ENCODE assay signal across 19 cellular contexts in the genomic region with DNA sequence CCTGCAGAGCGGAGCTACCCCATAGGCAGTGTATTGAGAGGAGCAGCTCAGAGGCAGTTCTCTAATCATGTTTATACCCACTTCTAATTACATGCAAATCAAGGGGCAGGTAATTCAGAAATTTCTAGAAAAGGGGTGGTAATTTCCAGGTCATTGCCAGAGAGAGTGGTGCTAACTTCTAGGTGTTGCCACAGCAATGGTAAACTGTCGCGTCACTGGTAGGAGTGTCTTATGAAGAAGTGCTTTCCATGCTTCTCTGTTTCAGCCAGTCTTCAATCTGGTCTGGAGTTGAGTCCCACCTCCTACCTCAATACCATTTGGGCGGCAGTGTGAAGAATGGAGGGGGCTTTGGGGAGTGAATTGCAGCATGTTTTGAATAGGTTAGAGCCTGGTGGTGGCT. TPM values are rescaled to one million over a fixed set of nuclear protein-coding genes. Genes with fewer than 3 reads are reported as not detected.
DNase-seq lines count a peak whose midpoint lies in the region; ATAC-seq, FAIRE-seq and TF ChIP-seq lines count a peak whose summit lies in the region.
"Had no signal": no experiment of that assay in that cellular context is flagged by ENCODE, and none has a peak within 500 bp of the region (broad histone marks: within the 10 kb centered on the region; RNA-seq: fewer than 3 reads in every experiment).

No MANE protein-coding gene starts in this region.

- H3K4me1 ChIP-seq in naive thymus-derived CD4-positive, alpha-beta T cell (ENCODE audit: control insufficient read depth in 2 of 2, insufficient read depth in 2 of 2, low read length in 2 of 2): peaks cover 9 to 30% of the 10 kb centered on the region in 2 donors

- H3K36me3 Mint-ChIP-seq in CD4-positive, alpha-beta T cell (ENCODE audit: low read depth): no peaks in the 10 kb centered on the region
- H3K36me3 Mint-ChIP-seq in T-cell: no peaks in the 10 kb centered on the region
- peaks cover 0 to 19% (median 5%) of the 10 kb centered on the region in 5 donors for H3K36me3 Mint-ChIP-seq in naive thymus-derived CD4-positive, alpha-beta T cell

- DNase-seq in DMS53 (lab: John Stamatoyannopoulos, UW): peak; percentile 31
- DNase-seq in DMS53 treated with DMSO at 0.1 percent for 48 hours (lab: John Stamatoyannopoulos, UW; ENCODE audit: unreplicated experiment): no peak
- DNase-seq in CD4-positive, alpha-beta T cell: no peak
- no peak for DNase-seq in T-cell
- peak in 2 of 9 donors; percentile 25 to 27 for DNase-seq in naive thymus-derived CD4-positive, alpha-beta T cell
- no peak for DNase-seq in CD1c-positive myeloid dendritic cell (ENCODE audit: extremely low spot score)
- DNase-seq in urothelium cell line (ENCODE audit: low spot score): no peak
- DNase-seq: DMS79, head of caudate nucleus, immature natural killer cell, Kasumi-1, NCI-H1436 treated with DMSO at 0.1 percent for 48 hours, NCI-H2171 treated with DMSO at 0.1 percent for 48 hours, T1000 had no signal

- no peaks in the 10 kb centered on the region for H3K27me3 Mint-ChIP-seq in CD4-positive, alpha-beta T cell
- H3K27me3 Mint-ChIP-seq in T-cell: no peaks in the 10 kb centered on the region
- H3K27me3 Mint-ChIP-seq in naive thymus-derived CD4-positive, alpha-beta T cell: no peaks in the 10 kb centered on the region

- H3K9me3 ChIP-seq in CD4-positive, alpha-beta T cell (ENCODE audit: control insufficient read depth, low read length): no peaks in the 10 kb centered on the region
- H3K9me3 ChIP-seq in naive thymus-derived CD4-positive, alpha-beta T cell (ENCODE audit: control insufficient read depth in 2 of 3, low read length in 3 of 3): no peaks in the 10 kb centered on the region
- H3K9me3 ChIP-seq: suprapubic skin had no signal

- H3K27me3 ChIP-seq in CD4-positive, alpha-beta T cell (ENCODE audit: control insufficient read depth, insufficient read depth, low read length): no peaks in the 10 kb centered on the region
- no peaks in the 10 kb centered on the region for H3K27me3 ChIP-seq in naive thymus-derived CD4-positive, alpha-beta T cell (ENCODE audit: control insufficient read depth in 2 of 2, insufficient read depth in 2 of 2, low read length in 2 of 2)
- H3K27me3 ChIP-seq: ascending aorta, suprapubic skin had no signal

- peak overlapping the region; percentile 55 for H3K27ac ChIP-seq in CD4-positive, alpha-beta T cell (ENCODE audit: low read depth, low read length)
- H3K27ac ChIP-seq in naive thymus-derived CD4-positive, alpha-beta T cell (ENCODE audit: low read depth, low read length): peak overlapping the region; percentile 63
- H3K27ac ChIP-seq: 22Rv1, ascending aorta, suprapubic skin had no signal

- no peak for ATAC-seq in CD4-positive, alpha-beta T cell (ENCODE audit: poor library complexity)
- ATAC-seq in T-cell (replicated peaks in 1 of 4) (no peak), HG03159 (IDR thresholded peaks at IDR 0.05; ENCODE audit: unreplicated experiment) (no peak)
- no peak for ATAC-seq in naive thymus-derived CD4-positive, alpha-beta T cell
- ATAC-seq: Panc1 had no signal

- H3K36me3 ChIP-seq in naive thymus-derived CD4-positive, alpha-beta T cell (ENCODE audit: control insufficient read depth in 2 of 3, insufficient read depth in 3 of 3, low read length in 3 of 3): no peaks in the 10 kb centered on the region
- H3K36me3 ChIP-seq: ascending aorta, suprapubic skin had no signal

- H3K9me3 Mint-ChIP-seq in CD4-positive, alpha-beta T cell: no peaks in the 10 kb centered on the region
- H3K9me3 Mint-ChIP-seq in T-cell: peaks cover 0 to 4% (median 3%) of the 10 kb centered on the region in 3 donors
- H3K9me3 Mint-ChIP-seq in naive thymus-derived CD4-positive, alpha-beta T cell: peaks cover 0 to 10% (median 4%) of the 10 kb centered on the region in 11 donors
- H3K9me3 Mint-ChIP-seq: immature natural killer cell had no signal

- intact Hi-C loops in CD4-positive, alpha-beta T cell (cut with DNase I, micrococcal nuclease): no loop called here
- intact Hi-C loops in naive thymus-derived CD4-positive, alpha-beta T cell (cut with micrococcal nuclease): loop anchor here in 1 of 2 donors (1.0 to 2.0 kb wide), 2 partner anchors 8 to 13 kb away; no protein-coding TSS in a partner anchor

- H3K4me1 Mint-ChIP-seq in CD4-positive, alpha-beta T cell (ENCODE audit: low read depth): peaks cover 74% of the 10 kb centered on the region
- H3K4me1 Mint-ChIP-seq in T-cell: peaks cover 68 to 70% (median 69%) of the 10 kb centered on the region in 3 donors
- peaks cover 27 to 81% (median 72%) of the 10 kb centered on the region in 7 donors for H3K4me1 Mint-ChIP-seq in naive thymus-derived CD4-positive, alpha-beta T cell

- no peak overlapping the region for H3K4me3 Mint-ChIP-seq in CD4-positive, alpha-beta T cell
- peak overlapping the region in 1 of 3 donors; percentile 55 for H3K4me3 Mint-ChIP-seq in T-cell
- H3K4me3 Mint-ChIP-seq in naive thymus-derived CD4-positive, alpha-beta T cell: peak overlapping the region in 6 of 10 donors; percentile 19 to 64 (median 37)
- H3K4me3 Mint-ChIP-seq: immature natural killer cell had no signal

- H3K27ac Mint-ChIP-seq in CD4-positive, alpha-beta T cell: peak overlapping the region; percentile 87
- H3K27ac Mint-ChIP-seq in T-cell: peak overlapping the region; percentile 74 to 92
- peak overlapping the region; percentile 78 to 97 (median 91) for H3K27ac Mint-ChIP-seq in naive thymus-derived CD4-positive, alpha-beta T cell
- H3K27ac Mint-ChIP-seq: immature natural killer cell had no signal

- no peak overlapping the region for H3K4me3 ChIP-seq in naive thymus-derived CD4-positive, alpha-beta T cell (ENCODE audit: low read length)
- H3K4me3 ChIP-seq: ascending aorta, suprapubic skin had no signal

- POLR2A ChIA-PET in CD4-positive, alpha-beta T cell (lab: Charles Lee): interaction anchor here (1.4 to 5.0 kb wide), 3 partner anchors 9 to 223 kb away, joined by 8 to 17 read pairs (median 8); a partner anchor contains a TSS
- POLR2A ChIA-PET in T-cell (lab: Charles Lee): interaction anchor here in 1 of 2 donors (1.0 kb wide), 1 partner anchor 67 kb away, joined by 5 read pairs; no protein-coding TSS in a partner anchor
- POLR2A ChIA-PET in naive thymus-derived CD4-positive, alpha-beta T cell (lab: Charles Lee): interaction anchor here (1.2 to 2.2 kb wide), 2 partner anchors 153 to 222 kb away, joined by 3 to 14 read pairs; a partner anchor contains a TSS

- no peak for FAIRE-seq in urothelium cell line (lab: Jason Lieb, UNC)

- TF ChIP-seq CTCF in CD4-positive, alpha-beta T cell (IDR thresholded peaks at IDR 0.05): no peak

- CTCF ChIA-PET in CD4-positive, alpha-beta T cell (lab: Charles Lee): no interaction called here
- CTCF ChIA-PET in T-cell (lab: Charles Lee): interaction anchor here (0.6 to 1.1 kb wide), 2 partner anchors 48 to 84 kb away, joined by 4 read pairs; no protein-coding TSS in a partner anchor
- CTCF ChIA-PET in naive thymus-derived CD4-positive, alpha-beta T cell (lab: Charles Lee): no interaction called here

RNA-seq across cellular contexts. Expression of a gene that starts 8.5 kb away (rescaled TPM):
- 1 to 10 TPM; 6.9 to 8.5 TPM for total RNA-seq in CD4-positive, alpha-beta T cell
- total RNA-seq in T-cell: 10 to 100 TPM in 4 of 5 donors, 1 to 10 TPM in 1; 8.4 to 13.6 (median 12.2) TPM
- total RNA-seq in naive thymus-derived CD4-positive, alpha-beta T cell: 10 to 100 TPM in 2 of 5 experiments, 1 to 10 TPM in 3; 4.1 to 22.9 (median 8.1) TPM
- polyA plus RNA-seq in naive thymus-derived CD4-positive, alpha-beta T cell: 10 to 100 TPM; 15.7 to 17.8 TPM

Comparison
In these comparisons a context has a peak if more than half of its experiments do, and no peak if none do; other contexts are left out.
1. CTCF ChIA-PET loops: an anchor here in T-cell (0.6 to 1.1 kb wide); none called in CD4-positive, alpha-beta T cell and naive thymus-derived CD4-positive, alpha-beta T cell.